In the genomic region with DNA sequence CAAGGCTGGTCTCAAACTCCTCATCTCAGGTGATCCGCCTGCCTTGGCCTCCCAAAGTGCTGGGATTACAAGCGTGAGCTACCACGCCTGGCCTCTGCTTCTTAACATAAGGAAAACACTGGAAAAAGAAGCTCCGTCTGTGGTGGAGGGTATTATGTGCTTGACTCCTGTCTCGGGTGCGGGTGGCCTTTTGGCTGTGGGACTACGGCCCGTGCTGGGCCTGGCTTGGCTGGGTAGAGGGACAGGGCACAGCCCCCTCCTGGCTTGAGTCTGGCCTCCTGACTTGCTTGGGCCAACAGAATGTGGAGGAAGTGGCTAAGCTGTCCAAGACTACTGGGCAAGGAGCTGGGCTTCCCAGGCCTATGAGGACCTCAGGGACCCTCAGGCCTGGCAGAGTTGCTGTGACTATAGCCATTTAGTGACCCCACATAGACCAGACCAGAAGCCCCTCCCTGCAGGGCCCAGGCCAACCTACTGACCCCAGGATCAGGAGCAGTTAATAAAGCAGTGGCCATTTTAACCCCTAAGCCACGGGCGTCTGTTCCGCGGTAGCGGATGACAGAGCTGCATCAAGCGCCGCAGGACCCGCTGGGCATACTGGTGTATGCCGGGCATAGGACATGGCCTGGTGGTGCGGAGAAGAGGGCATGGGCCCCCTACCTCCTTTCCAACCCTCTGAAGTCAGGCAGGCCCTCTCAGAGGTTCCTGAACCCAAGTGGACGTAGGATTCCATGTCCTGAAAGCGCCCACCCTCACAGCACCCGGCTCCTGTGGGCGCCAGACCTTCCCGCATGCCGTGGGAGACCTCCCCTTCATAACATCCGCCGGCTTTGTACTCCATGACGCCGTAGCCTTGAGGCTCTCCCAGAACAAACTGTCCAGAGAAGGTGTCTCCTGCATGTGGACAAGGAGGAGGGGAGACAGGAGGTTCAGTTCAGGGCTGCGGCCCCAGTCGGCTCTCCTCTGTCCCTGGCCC, we compare ENCODE assay signal across 2 cellular contexts.
TF ChIP-seq lines count a peak whose summit lies in the region.

No MANE protein-coding gene starts in this region.

TF ChIP-seq in HepG2, 621 proteins besides CTCF, POLR2A, EP300 and RAD21:
- no peak for TF ChIP-seq SYNCRIP (IDR thresholded peaks at IDR 0.05; ENCODE audit: insufficient read depth, low read depth, low read length)

TF ChIP-seq in GM12878, 131 proteins besides CTCF, POLR2A, EP300 and RAD21:
- TF ChIP-seq BACH1 (IDR thresholded peaks at IDR 0.05; ENCODE audit: borderline replicate concordance), result no peak
- TF ChIP-seq MEF2B (IDR thresholded peaks at IDR 0.05; ENCODE audit: partially characterized antibody, poor library complexity, severe bottlenecking), result no peak
